ENCODE assay signal across 10 cellular contexts in the genomic region with DNA sequence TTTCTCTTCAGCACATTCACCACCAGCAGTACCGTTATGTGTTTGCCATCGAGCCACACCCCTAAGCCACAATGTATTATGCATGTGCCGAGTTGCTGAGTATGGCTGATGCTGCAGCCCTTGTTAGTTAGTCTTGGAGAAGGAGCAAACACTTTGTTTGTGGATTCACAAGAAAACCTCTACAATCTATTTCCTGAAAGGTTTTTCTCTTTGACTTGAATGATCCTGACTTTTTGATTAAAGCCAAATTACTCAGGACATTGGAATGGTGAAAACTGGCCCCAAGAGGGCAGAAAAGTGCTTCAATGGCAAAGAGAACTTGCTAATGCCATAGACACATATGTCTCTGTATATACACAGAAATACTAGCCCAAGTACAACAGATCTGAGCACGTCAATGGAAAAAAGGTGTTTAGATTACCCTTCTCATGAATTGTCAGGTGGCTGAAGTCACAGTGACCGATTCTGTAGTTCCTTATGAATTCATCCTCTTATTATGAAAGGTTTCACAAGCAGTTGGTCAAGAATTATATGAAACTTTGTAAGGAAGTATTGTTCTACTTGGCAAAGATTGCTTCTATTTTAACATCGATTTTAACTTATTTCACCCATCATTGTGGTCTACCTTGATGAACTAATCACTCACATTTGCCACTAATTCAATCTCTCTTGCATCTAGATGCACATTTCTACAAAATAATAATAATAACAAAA.
DNase-seq lines count a peak whose midpoint lies in the region; ATAC-seq, FAIRE-seq and TF ChIP-seq lines count a peak whose summit lies in the region.
"Had no signal": no experiment of that assay in that cellular context is flagged by ENCODE, and none has a peak within 500 bp of the region (broad histone marks: within the 10 kb centered on the region; RNA-seq: fewer than 3 reads in every experiment).

No MANE protein-coding gene starts in this region.

- no peak overlapping the region for H3K4me3 Mint-ChIP-seq in naive thymus-derived CD4-positive, alpha-beta T cell
- H3K4me3 Mint-ChIP-seq: T-helper 1 cell treated with Interleukin-12 subunit alpha and Interleukin-12 subunit beta and Interleukin-4 antibody, amounts not matched to agents 30 μg/mL and 1 μg/mL, for 36 hours had no signal

- no peak for ATAC-seq in GM18907 (IDR thresholded peaks at IDR 0.05; ENCODE audit: unreplicated experiment)
- ATAC-seq in naive thymus-derived CD4-positive, alpha-beta T cell: no peak

- H3K27ac Mint-ChIP-seq in naive thymus-derived CD4-positive, alpha-beta T cell: no peak overlapping the region
- H3K27ac Mint-ChIP-seq: T-helper 1 cell treated with Interleukin-12 subunit alpha and Interleukin-12 subunit beta and Interleukin-4 antibody, amounts not matched to agents 30 μg/mL and 1 μg/mL, for 36 hours had no signal

- H3K4me1 Mint-ChIP-seq in naive thymus-derived CD4-positive, alpha-beta T cell: no peaks in the 10 kb centered on the region

- peaks cover 9 to 31% (median 28%) of the 10 kb centered on the region in 5 donors for H3K27me3 Mint-ChIP-seq in naive thymus-derived CD4-positive, alpha-beta T cell

- H3K9me3 ChIP-seq in naive thymus-derived CD4-positive, alpha-beta T cell (ENCODE audit: control insufficient read depth in 2 of 3, low read length in 3 of 3): no peaks in the 10 kb centered on the region
- H3K9me3 ChIP-seq: BLaER1 had no signal

- FAIRE-seq in RCC 7860 (lab: Jason Lieb, UNC): peak; percentile 76

- no peak overlapping the region for H3K4me3 ChIP-seq in fibroblast of villous mesenchyme (ENCODE audit: low read depth, low read length)
- H3K4me3 ChIP-seq in naive thymus-derived CD4-positive, alpha-beta T cell (ENCODE audit: low read length): no peak overlapping the region
- H3K4me3 ChIP-seq: BLaER1 had no signal

- no peaks in the 10 kb centered on the region for H3K4me1 ChIP-seq in naive thymus-derived CD4-positive, alpha-beta T cell (ENCODE audit: control insufficient read depth in 2 of 2, insufficient read depth in 2 of 2, low read length in 2 of 2)
- H3K4me1 ChIP-seq: BLaER1 had no signal

- DNase-seq in DMS53 (lab: John Stamatoyannopoulos, UW) (peak; percentile 48), DMS53 treated with DMSO at 0.1 percent for 48 hours (lab: John Stamatoyannopoulos, UW; ENCODE audit: unreplicated experiment) (no peak), RCC 7860 (ENCODE audit: low spot score) (peak; percentile 36), fibroblast of villous mesenchyme (ENCODE audit: low read depth) (peak; percentile 79), superior temporal gyrus (ENCODE audit: extremely low spot score) (peak; percentile 75), DMS79 treated with DMSO at 0.1 percent for 48 hours (lab: John Stamatoyannopoulos, UW) (no peak)
- no peak for DNase-seq in naive thymus-derived CD4-positive, alpha-beta T cell

- no peaks in the 10 kb centered on the region for H3K36me3 ChIP-seq in naive thymus-derived CD4-positive, alpha-beta T cell (ENCODE audit: control insufficient read depth in 2 of 3, insufficient read depth in 3 of 3, low read length in 3 of 3)
- H3K36me3 ChIP-seq: BLaER1 had no signal

- H3K9me3 Mint-ChIP-seq in naive thymus-derived CD4-positive, alpha-beta T cell: peaks cover 0 to 3% (median 0%) of the 10 kb centered on the region in 11 donors
- H3K9me3 Mint-ChIP-seq: T-helper 1 cell treated with Interleukin-12 subunit alpha and Interleukin-12 subunit beta and Interleukin-4 antibody, amounts not matched to agents 30 μg/mL and 1 μg/mL, for 36 hours had no signal

- H3K36me3 Mint-ChIP-seq in naive thymus-derived CD4-positive, alpha-beta T cell: no peaks in the 10 kb centered on the region

- peaks cover 0 to 3% of the 10 kb centered on the region in 2 donors for H3K27me3 ChIP-seq in naive thymus-derived CD4-positive, alpha-beta T cell (ENCODE audit: control insufficient read depth in 2 of 2, insufficient read depth in 2 of 2, low read length in 2 of 2)
- H3K27me3 ChIP-seq: BLaER1 had no signal

- CTCF ChIA-PET in naive thymus-derived CD4-positive, alpha-beta T cell (lab: Charles Lee): no interaction called here

- peak; percentile 49 for TF ChIP-seq CTCF in fibroblast of villous mesenchyme (IDR thresholded peaks at IDR 0.05; ENCODE audit: insufficient read depth, low read depth, low read length)

- intact Hi-C loops in naive thymus-derived CD4-positive, alpha-beta T cell (cut with micrococcal nuclease): no loop called here

- H3K27ac ChIP-seq in naive thymus-derived CD4-positive, alpha-beta T cell (ENCODE audit: low read depth, low read length): no peak overlapping the region
- H3K27ac ChIP-seq: BLaER1 had no signal

- POLR2A ChIA-PET in naive thymus-derived CD4-positive, alpha-beta T cell (lab: Charles Lee): no interaction called here

Comparison
In these comparisons a context has a peak if more than half of its experiments do, and no peak if none do; other contexts are left out.
1. DNase-seq: peak in DMS53 (single experiment), RCC 7860 (single experiment), fibroblast of villous mesenchyme (single experiment) and superior temporal gyrus (single experiment); none in DMS53 treated with DMSO at 0.1 percent for 48 hours (single experiment), naive thymus-derived CD4-positive, alpha-beta T cell (0 of 9) and DMS79 treated with DMSO at 0.1 percent for 48 hours (single experiment).